24 cellular contexts compared by ENCODE assay signal in the genomic region with DNA sequence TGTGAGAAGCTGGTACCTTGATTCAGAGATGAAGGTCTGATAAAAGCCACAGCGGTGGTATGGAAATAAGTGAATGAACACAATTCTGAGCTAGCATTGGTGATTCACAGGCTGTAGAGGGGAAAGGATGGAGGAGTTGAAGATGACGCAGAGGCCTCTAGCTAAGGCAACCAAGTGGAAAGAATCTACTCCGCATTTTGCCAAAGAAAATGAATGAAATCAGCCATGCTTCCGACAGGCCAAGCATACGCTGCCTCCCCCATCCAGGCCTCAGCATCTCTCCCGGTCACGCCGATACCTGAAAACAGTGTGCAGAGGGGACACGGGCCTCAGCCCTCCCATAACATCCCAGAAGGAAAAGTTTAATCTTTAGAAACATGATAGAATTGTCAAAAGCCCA.
DNase-seq lines count a peak whose midpoint lies in the region; ATAC-seq, FAIRE-seq and TF ChIP-seq lines count a peak whose summit lies in the region.
"Had no signal": no experiment of that assay in that cellular context is flagged by ENCODE, and none has a peak within 500 bp of the region (broad histone marks: within the 10 kb centered on the region; RNA-seq: fewer than 3 reads in every experiment).

No MANE protein-coding gene starts in this region.

- WGBS in suprapubic skin = 93% methylated on average over 9 of the region's 9 CpGs

- no peak overlapping the region for H3K27ac ChIP-seq in suprapubic skin
- H3K27ac ChIP-seq: heart left ventricle, RWPE1 had no signal

- H3K9me3 ChIP-seq in suprapubic skin = no peaks in the 10 kb centered on the region
- H3K9me3 ChIP-seq: heart left ventricle had no signal

- no peaks in the 10 kb centered on the region for H3K36me3 ChIP-seq in suprapubic skin
- H3K36me3 ChIP-seq: heart left ventricle had no signal

- no peak for TF ChIP-seq POLR2A in suprapubic skin (IDR thresholded peaks at IDR 0.05)

- no peak overlapping the region for H3K4me3 ChIP-seq in suprapubic skin
- H3K4me3 ChIP-seq: GM12878, heart left ventricle had no signal

- H3K27me3 ChIP-seq in suprapubic skin = peaks cover 6% of the 10 kb centered on the region

- ATAC-seq in HG02970 (IDR thresholded peaks at IDR 0.05; ENCODE audit: low FRiP score, unreplicated experiment) (no peak), GM18502 (IDR thresholded peaks at IDR 0.05; ENCODE audit: poor library complexity, unreplicated experiment) (no peak)
- ATAC-seq: GM12878, heart left ventricle, left lobe of liver had no signal

- no peak for TF ChIP-seq EP300 in suprapubic skin (IDR thresholded peaks at IDR 0.05)

- FAIRE-seq in RCC 7860 (lab: Jason Lieb, UNC) = peak; percentile 89
- FAIRE-seq: GM12878, TTC549 had no signal

- DNase-seq in RCC 7860 (ENCODE audit: low spot score) = peak; percentile 86
- peak; percentile 91 for DNase-seq in astrocyte of the hippocampus (ENCODE audit: low read depth, low spot score)
- DNase-seq in kidney tubule cell (ENCODE audit: low spot score) = peak; percentile 30
- DNase-seq in suprapubic skin (ENCODE audit: low spot score in 2 of 2) = peak; percentile 21 to 29
- no peak for DNase-seq in HCEC 1CT
- DNase-seq: activated gamma-delta T cell; CD4-positive, CD25-positive, alpha-beta regulatory T cell; effector CD4-positive, alpha-beta T cell; foreskin fibroblast; heart left ventricle; Kasumi-1; MV-4-11; naive B cell; occipital lobe; right cardiac atrium; stimulated activated CD4-positive, alpha-beta T cell treated with anti-CD3 and anti-CD28 coated beads, Interleukin-4, amount 100 ng/mL, for 1 hour; substantia nigra; T-helper 1 cell had no signal

- TF ChIP-seq CTCF in suprapubic skin (IDR thresholded peaks at IDR 0.05) = no peak

- no peaks in the 10 kb centered on the region for H3K4me1 ChIP-seq in suprapubic skin
